ENCODE assay signal across 18 cellular contexts in the genomic region with DNA sequence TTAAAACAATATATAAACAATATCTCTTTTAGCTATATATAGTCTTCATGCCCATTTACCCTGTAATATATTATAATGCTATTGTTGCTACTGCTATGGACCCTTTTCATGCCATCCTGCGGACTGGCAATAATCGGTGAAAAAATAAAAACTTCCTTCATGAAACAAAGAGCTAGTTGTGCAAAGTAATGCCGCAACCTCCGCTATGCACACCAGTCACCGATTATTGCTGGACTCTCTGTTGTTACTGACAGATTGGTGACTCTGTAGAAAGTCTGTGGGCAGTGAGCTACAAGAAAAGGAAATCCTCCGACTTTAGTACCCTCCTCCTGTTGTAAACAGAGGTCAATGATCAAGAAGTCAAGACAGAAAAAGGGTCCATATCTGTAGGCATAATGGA. TPM values are rescaled to one million over a fixed set of nuclear protein-coding genes. Genes with fewer than 3 reads are reported as not detected.
DNase-seq lines count a peak whose midpoint lies in the region; ATAC-seq and TF ChIP-seq lines count a peak whose summit lies in the region.
"Had no signal": no experiment of that assay in that cellular context is flagged by ENCODE, and none has a peak within 500 bp of the region (broad histone marks: within the 10 kb centered on the region; RNA-seq: fewer than 3 reads in every experiment).

No MANE protein-coding gene starts in this region.

- DNase-seq in CD4-positive, CD25-positive, alpha-beta regulatory T cell, result no peak
- DNase-seq in COLO829 (ENCODE audit: low spot score), result peak; percentile 63
- no peak for DNase-seq in T-helper 17 cell
- no peak for DNase-seq in mucosa of descending colon
- DNase-seq in HAP-1 (ENCODE audit: low spot score in 2 of 2), result no peak
- no peak for DNase-seq in DMS53 treated with DMSO at 0.1 percent for 48 hours (lab: John Stamatoyannopoulos, UW; ENCODE audit: unreplicated experiment)
- DNase-seq: ACHN; COR-L47; DMS79 treated with DMSO at 0.1 percent for 48 hours; NCI-H1105 treated with DMSO at 0.1 percent for 48 hours; NCI-H2029 treated with DMSO at 0.1 percent for 48 hours; NCI-H226; NCI-H510A treated with DMSO at 0.1 percent for 48 hours; NCI-H774; NK-92 treated with Interleukin-12 subunit alpha and Interleukin-12 subunit beta, amount 100 ng/mL, for 24 hours had no signal

- no peaks in the 10 kb centered on the region for H3K9me3 ChIP-seq in CD4-positive, CD25-positive, alpha-beta regulatory T cell (ENCODE audit: control insufficient read depth in 2 of 2, low read length in 2 of 2)
- H3K9me3 ChIP-seq in T-helper 17 cell (ENCODE audit: control insufficient read depth, low read length, poor library complexity, severe bottlenecking) (no peaks in the 10 kb centered on the region), mucosa of descending colon (no peaks in the 10 kb centered on the region), HAP-1 (no peaks in the 10 kb centered on the region)

- intact Hi-C loops in mucosa of descending colon (cut with DNase I, micrococcal nuclease), result no loop called here

- H3K4me1 ChIP-seq in CD4-positive, CD25-positive, alpha-beta regulatory T cell (ENCODE audit: control insufficient read depth, insufficient read depth, low read length, poor library complexity, severe bottlenecking), result no peaks in the 10 kb centered on the region
- H3K4me1 ChIP-seq in mucosa of descending colon (ENCODE audit: low read depth), result no peaks in the 10 kb centered on the region
- H3K4me1 ChIP-seq in HAP-1, result peaks cover 28% of the 10 kb centered on the region

- H3K4me1 Mint-ChIP-seq in CD4-positive, CD25-positive, alpha-beta regulatory T cell, result peaks cover 13 to 39% (median 23%) of the 10 kb centered on the region in 4 donors
- H3K4me1 Mint-ChIP-seq in T-helper 17 cell, result peaks cover 17% of the 10 kb centered on the region

- peak overlapping the region in 2 of 3 donors; percentile 20 to 47 for H3K27ac Mint-ChIP-seq in CD4-positive, CD25-positive, alpha-beta regulatory T cell
- H3K27ac Mint-ChIP-seq in T-helper 17 cell, result peak overlapping the region; percentile 70
- H3K27ac Mint-ChIP-seq: IgD-negative memory B cell had no signal

- no peaks in the 10 kb centered on the region for H3K27me3 ChIP-seq in CD4-positive, CD25-positive, alpha-beta regulatory T cell (ENCODE audit: control insufficient read depth, insufficient read depth, low read length)
- H3K27me3 ChIP-seq in HAP-1 (ENCODE audit: low read depth), result no peaks in the 10 kb centered on the region

- H3K36me3 Mint-ChIP-seq in CD4-positive, CD25-positive, alpha-beta regulatory T cell, result peaks cover 36% of the 10 kb centered on the region
- no peaks in the 10 kb centered on the region for H3K36me3 Mint-ChIP-seq in T-helper 17 cell (ENCODE audit: low read depth)

- TF ChIP-seq CTCF in mucosa of descending colon (IDR thresholded peaks at IDR 0.05), result no peak

- no peak overlapping the region for H3K27ac ChIP-seq in CD4-positive, CD25-positive, alpha-beta regulatory T cell (ENCODE audit: insufficient read depth, low read length, poor library complexity, severe bottlenecking)

- H3K27me3 Mint-ChIP-seq in CD4-positive, CD25-positive, alpha-beta regulatory T cell, result no peaks in the 10 kb centered on the region
- no peaks in the 10 kb centered on the region for H3K27me3 Mint-ChIP-seq in T-helper 17 cell
- H3K27me3 Mint-ChIP-seq: IgD-negative memory B cell had no signal

- no peak overlapping the region for H3K4me3 ChIP-seq in CD4-positive, CD25-positive, alpha-beta regulatory T cell (ENCODE audit: low read depth, low read length)
- H3K4me3 ChIP-seq in mucosa of descending colon, result no peak overlapping the region
- H3K4me3 ChIP-seq in HAP-1, result no peak overlapping the region

- H3K9me3 Mint-ChIP-seq in CD4-positive, CD25-positive, alpha-beta regulatory T cell, result no peaks in the 10 kb centered on the region
- H3K9me3 Mint-ChIP-seq: IgD-negative memory B cell had no signal

- in situ Hi-C loops in HAP-1 (cut with MboI; ENCODE audit: low sequenced_read_pairs), result no loop called here

- no peak overlapping the region for H3K4me3 Mint-ChIP-seq in CD4-positive, CD25-positive, alpha-beta regulatory T cell
- H3K4me3 Mint-ChIP-seq in T-helper 17 cell, result no peak overlapping the region
- H3K4me3 Mint-ChIP-seq: IgD-negative memory B cell had no signal

- ATAC-seq in CD4-positive, CD25-positive, alpha-beta regulatory T cell (ENCODE audit: low read depth in 2 of 2), result no peak
- ATAC-seq in T-helper 17 cell, result no peak
- ATAC-seq in mucosa of descending colon, result peak; percentile 21
- ATAC-seq in GM21619 (IDR thresholded peaks at IDR 0.05; ENCODE audit: unreplicated experiment), result no peak
- no peak for ATAC-seq in HG03460 (IDR thresholded peaks at IDR 0.05; ENCODE audit: unreplicated experiment)

- peaks cover 91% of the 10 kb centered on the region for H3K36me3 ChIP-seq in CD4-positive, CD25-positive, alpha-beta regulatory T cell (ENCODE audit: control insufficient read depth, insufficient read depth, low read length)
- H3K36me3 ChIP-seq in mucosa of descending colon (ENCODE audit: low read depth) (no peaks in the 10 kb centered on the region), HAP-1 (replicated peaks) (peaks cover 13% of the 10 kb centered on the region)

RNA-seq across cellular contexts. Expression of a gene that starts 17.9 kb away (rescaled TPM):
- 38.9 TPM for total RNA-seq in CD4-positive, CD25-positive, alpha-beta regulatory T cell
- 10 to 100 TPM; 37.1 to 52.2 (median 49.3) TPM for polyA plus RNA-seq in CD4-positive, CD25-positive, alpha-beta regulatory T cell
- total RNA-seq in T-helper 17 cell, result 10 to 100 TPM; 32.9 to 39.8 TPM
- total RNA-seq in mucosa of descending colon, result 10 to 100 TPM; 31.5 to 47.5 (median 36.3) TPM
